8 cellular contexts compared by ENCODE assay signal in the genomic region with DNA sequence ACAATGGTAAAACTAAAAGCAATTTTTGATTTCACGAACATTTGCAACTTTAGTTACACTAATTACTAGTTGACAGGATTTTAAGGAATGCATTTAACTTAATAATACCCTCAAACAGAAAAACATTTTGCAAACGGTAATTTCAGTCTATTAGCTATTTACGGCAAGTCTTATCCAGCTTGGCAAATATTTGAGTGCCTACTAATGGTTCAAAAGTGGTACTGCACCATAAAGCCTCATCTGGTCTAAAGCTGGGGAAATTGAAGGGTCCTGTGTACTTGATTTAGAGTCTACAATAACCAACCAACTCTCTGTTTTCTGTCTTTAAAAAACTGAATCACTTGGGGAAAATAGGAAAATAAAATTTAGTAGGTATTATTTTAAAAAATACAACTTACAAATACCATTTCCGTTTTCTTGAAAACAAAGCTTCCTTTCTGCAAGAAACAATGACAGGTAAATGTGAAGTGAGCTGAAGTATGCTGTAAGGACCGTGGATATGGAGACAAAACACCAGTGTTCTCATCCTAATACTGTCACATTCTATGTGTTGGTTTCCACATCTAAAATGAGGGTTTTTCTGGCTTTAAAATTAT.
DNase-seq lines count a peak whose midpoint lies in the region; ATAC-seq and TF ChIP-seq lines count a peak whose summit lies in the region.

No MANE protein-coding gene starts in this region.

- H3K27ac ChIP-seq in DND-41 (ENCODE audit: low read length): no peak overlapping the region
- no peak overlapping the region for H3K27ac ChIP-seq in RWPE2 (ENCODE audit: poor library complexity, severe bottlenecking)
- no peak overlapping the region for H3K27ac ChIP-seq in upper lobe of left lung

- 28 to 32% methylated on average over 5 of the region's 5 CpGs for WGBS in upper lobe of left lung, 2 donors

- no peak for TF ChIP-seq EP300 in upper lobe of left lung (IDR thresholded peaks at IDR 0.05)

- H4K20me1 ChIP-seq in DND-41 (ENCODE audit: insufficient read depth, low read length): no peaks in the 10 kb centered on the region

- TF ChIP-seq CTCF in DND-41 (IDR thresholded peaks at IDR 0.05; ENCODE audit: borderline replicate concordance, extremely low read depth, low read length, poor library complexity, severe bottlenecking) (peak; percentile 78), RWPE2 (IDR thresholded peaks at IDR 0.05; ENCODE audit: poor library complexity, severe bottlenecking) (peak; percentile 90), upper lobe of left lung (IDR thresholded peaks at IDR 0.05) (peak in 4 of 6 experiments; percentile 37 to 46 (median 43))

- H3K4me1 ChIP-seq in DND-41 (ENCODE audit: insufficient read depth, low read length): no peaks in the 10 kb centered on the region
- no peaks in the 10 kb centered on the region for H3K4me1 ChIP-seq in RWPE2 (ENCODE audit: insufficient read depth, poor library complexity, severe bottlenecking)
- H3K4me1 ChIP-seq in upper lobe of left lung: no peaks in the 10 kb centered on the region

- H3K79me2 ChIP-seq in DND-41 (ENCODE audit: insufficient read depth, low read length): no peaks in the 10 kb centered on the region

- H3K36me3 Mint-ChIP-seq in activated CD4-positive, alpha-beta memory T cell treated with anti-CD3 and anti-CD28 coated beads, Interleukin-2, amount 10 ng/mL, durations not matched to agents 7 days and 5 days (ENCODE audit: low read depth): no peaks in the 10 kb centered on the region

- POLR2A ChIA-PET in activated CD4-positive, alpha-beta memory T cell treated with anti-CD3 and anti-CD28 coated beads, Interleukin-2, amount 10 ng/mL, durations not matched to agents 7 days and 5 days (lab: Charles Lee): no interaction called here

- no peak overlapping the region for H2AFZ ChIP-seq in DND-41 (ENCODE audit: low read depth, low read length)

- H3K4me1 Mint-ChIP-seq in activated CD4-positive, alpha-beta memory T cell treated with anti-CD3 and anti-CD28 coated beads, Interleukin-2, amount 10 ng/mL, durations not matched to agents 7 days and 5 days: no peaks in the 10 kb centered on the region

- H3K4me2 ChIP-seq in DND-41 (ENCODE audit: insufficient read depth, low read length): no peak overlapping the region

- DNase-seq in DND-41 (no peak), HS-27A (ENCODE audit: low read depth) (peak; percentile 11), RWPE2 (ENCODE audit: low spot score) (no peak), foreskin melanocyte (peak; percentile 20), upper lobe of left lung (no peak)
- no peak for DNase-seq in activated CD4-positive, alpha-beta memory T cell treated with anti-CD3 and anti-CD28 coated beads, Interleukin-2, amount 10 ng/mL, durations not matched to agents 7 days and 5 days

- no peaks in the 10 kb centered on the region for H3K36me3 ChIP-seq in DND-41 (ENCODE audit: insufficient read depth, low read length)
- no peaks in the 10 kb centered on the region for H3K36me3 ChIP-seq in RWPE2 (ENCODE audit: low read depth)
- no peaks in the 10 kb centered on the region for H3K36me3 ChIP-seq in upper lobe of left lung

- ATAC-seq in DND-41 (ENCODE audit: insufficient read depth, low read depth): peak; percentile 87
- peak; percentile 61 for ATAC-seq in GM19468 (IDR thresholded peaks at IDR 0.05; ENCODE audit: extremely low read depth, unreplicated experiment)
- ATAC-seq in RWPE2 (ENCODE audit: low read depth): peak; percentile 58; the same call in 1 of the 3 replicates
- peak in 1 of 2 donors; percentile 45 for ATAC-seq in upper lobe of left lung (ENCODE audit: low FRiP score in 2 of 2)
- ATAC-seq in activated CD4-positive, CD25-positive, alpha-beta regulatory T cell treated with anti-CD3 and anti-CD28 coated beads, Interleukin-2, amount 50 U/mL, for 24 hours: no peak

- CTCF ChIA-PET in activated CD4-positive, alpha-beta memory T cell treated with anti-CD3 and anti-CD28 coated beads, Interleukin-2, amount 10 ng/mL, durations not matched to agents 7 days and 5 days (lab: Charles Lee): interaction anchor here (1.0 to 1.5 kb wide), 5 partner anchors 14 to 145 kb away, joined by 3 to 11 read pairs (median 3); no protein-coding TSS in a partner anchor

- H3K9ac ChIP-seq in DND-41 (ENCODE audit: low read depth, low read length): no peak overlapping the region

- H3K4me3 ChIP-seq in DND-41 (ENCODE audit: low read depth in 1 of 2, low read length in 2 of 2) (no peak overlapping the region), RWPE2 (ENCODE audit: severe bottlenecking) (no peak overlapping the region), upper lobe of left lung (no peak overlapping the region)

- H3K9me3 ChIP-seq in DND-41 (ENCODE audit: insufficient read depth, low read length, severe bottlenecking): no peaks in the 10 kb centered on the region
- no peaks in the 10 kb centered on the region for H3K9me3 ChIP-seq in RWPE2 (ENCODE audit: severe bottlenecking)
- no peaks in the 10 kb centered on the region for H3K9me3 ChIP-seq in upper lobe of left lung

- no peak overlapping the region for H3K4me3 Mint-ChIP-seq in activated CD4-positive, alpha-beta memory T cell treated with anti-CD3 and anti-CD28 coated beads, Interleukin-2, amount 10 ng/mL, durations not matched to agents 7 days and 5 days

- H3K27ac Mint-ChIP-seq in activated CD4-positive, alpha-beta memory T cell treated with anti-CD3 and anti-CD28 coated beads, Interleukin-2, amount 10 ng/mL, durations not matched to agents 7 days and 5 days: no peak overlapping the region

- H3K27me3 Mint-ChIP-seq in activated CD4-positive, alpha-beta memory T cell treated with anti-CD3 and anti-CD28 coated beads, Interleukin-2, amount 10 ng/mL, durations not matched to agents 7 days and 5 days: peaks cover 21% of the 10 kb centered on the region

- no peak for TF ChIP-seq POLR2A in upper lobe of left lung (IDR thresholded peaks at IDR 0.05)

- H3K27me3 ChIP-seq in DND-41 (ENCODE audit: insufficient read depth, low read length, poor library complexity) (no peaks in the 10 kb centered on the region), RWPE2 (ENCODE audit: insufficient read depth, poor library complexity, severe bottlenecking) (no peaks in the 10 kb centered on the region), upper lobe of left lung (no peaks in the 10 kb centered on the region)

- H3K9me3 Mint-ChIP-seq in activated CD4-positive, alpha-beta memory T cell treated with anti-CD3 and anti-CD28 coated beads, Interleukin-2, amount 10 ng/mL, durations not matched to agents 7 days and 5 days: no peaks in the 10 kb centered on the region

Comparison
In these comparisons a context has a peak if more than half of its experiments do, and no peak if none do; other contexts are left out.
1. ATAC-seq: peak in DND-41 (single experiment), GM19468 (single experiment) and RWPE2 (single experiment); none in activated CD4-positive, CD25-positive, alpha-beta regulatory T cell treated with anti-CD3 and anti-CD28 coated beads, Interleukin-2, amount 50 U/mL, for 24 hours (0 of 2).
2. DNase-seq: peak in HS-27A (single experiment) and foreskin melanocyte (single experiment); none in DND-41 (single experiment), RWPE2 (single experiment), upper lobe of left lung (0 of 2) and activated CD4-positive, alpha-beta memory T cell treated with anti-CD3 and anti-CD28 coated beads, Interleukin-2, amount 10 ng/mL, durations not matched to agents 7 days and 5 days (single experiment).
3. Peak in every context shown above with its lines, with median percentiles within 50 percentile points of each other: CTCF ChIP-seq.